ENCODE assay signal across 25 cellular contexts in genomic region chr5:55708732-55709131, GRCh38. TPM values are rescaled to one million over a fixed set of nuclear protein-coding genes. Genes with fewer than 3 reads are reported as not detected.
DNase-seq lines count a peak whose midpoint lies in the region; ATAC-seq and TF ChIP-seq lines count a peak whose summit lies in the region.
"Had no signal": no experiment of that assay in that cellular context is flagged by ENCODE, and none has a peak within 500 bp of the region (broad histone marks: within the 10 kb centered on the region; RNA-seq: fewer than 3 reads in every experiment).

No MANE protein-coding gene starts in this region.

- H3K9ac ChIP-seq in Loucy (ENCODE audit: low read depth, low read length, poor library complexity, severe bottlenecking): no peak overlapping the region
- no peak overlapping the region for H3K9ac ChIP-seq in mammary epithelial cell (ENCODE audit: insufficient read depth, low read length)
- H3K9ac ChIP-seq: parathyroid adenoma had no signal

- no peak overlapping the region for H3K4me3 ChIP-seq in Loucy (ENCODE audit: low read length, poor library complexity, severe bottlenecking)
- no peak overlapping the region for H3K4me3 ChIP-seq in mammary epithelial cell (replicated peaks in 1 of 3; ENCODE audit: insufficient read depth in 1 of 3, low read depth in 2 of 3, low read length in 3 of 3)
- H3K4me3 ChIP-seq: esophagus muscularis mucosa, MG63, testis had no signal

- intact Hi-C loops in mammary epithelial cell (cut with micrococcal nuclease): loop anchor here (5.0 kb wide), 1 partner anchor 199 kb away; no protein-coding TSS in a partner anchor
- intact Hi-C loops in CD14-positive monocyte (cut with micrococcal nuclease): no loop called here

- TF ChIP-seq CTCF in Loucy (conservative IDR thresholded peaks at IDR 0.05; ENCODE audit: low read length) (no peak), mammary epithelial cell (conservative IDR thresholded peaks at IDR 0.05 in 1 of 2, IDR thresholded peaks at IDR 0.05 in 1 of 2; ENCODE audit: extremely low read depth in 1 of 2, insufficient read depth in 1 of 2, low read depth in 1 of 2, low read length in 2 of 2) (peak in 1 of 2 donors; percentile 14), neural crest cell (conservative IDR thresholded peaks at IDR 0.05) (no peak), CD14-positive monocyte (IDR thresholded peaks at IDR 0.05) (no peak)

- H3K27ac ChIP-seq in mammary epithelial cell (ENCODE audit: insufficient read depth, low read depth, low read length): no peak overlapping the region
- H3K27ac ChIP-seq: C4-2B, esophagus muscularis mucosa, parathyroid adenoma, testis had no signal

- H3K4me2 ChIP-seq in Loucy (ENCODE audit: low read depth, low read length, poor library complexity, severe bottlenecking): peak overlapping the region; percentile 23
- no peak overlapping the region for H3K4me2 ChIP-seq in mammary epithelial cell (ENCODE audit: insufficient read depth, low read depth, low read length)

- no peak for ATAC-seq in GM19395 (IDR thresholded peaks at IDR 0.05; ENCODE audit: unreplicated experiment)
- no peak for ATAC-seq in HG03039 (IDR thresholded peaks at IDR 0.05; ENCODE audit: unreplicated experiment)
- ATAC-seq: naive thymus-derived CD8-positive, alpha-beta T cell; stimulated activated effector memory CD8-positive, alpha-beta T cell treated with anti-CD3 and anti-CD28 coated beads, Interleukin-12 subunit alpha, Interleukin-12 subunit beta, amount 100 ng/mL, for 72 hours had no signal

- H3K9me3 Mint-ChIP-seq in activated naive CD8-positive, alpha-beta T cell (ENCODE audit: low read depth): no peaks in the 10 kb centered on the region
- H3K9me3 Mint-ChIP-seq in activated naive CD8-positive, alpha-beta T cell treated with anti-CD3 and anti-CD28 coated beads for 36 hours: no peaks in the 10 kb centered on the region
- H3K9me3 Mint-ChIP-seq in neural crest cell: no peaks in the 10 kb centered on the region
- H3K9me3 Mint-ChIP-seq in CD14-positive monocyte: no peaks in the 10 kb centered on the region
- H3K9me3 Mint-ChIP-seq: central memory CD8-positive, alpha-beta T cell; naive thymus-derived CD8-positive, alpha-beta T cell; stimulated activated effector memory CD8-positive, alpha-beta T cell treated with anti-CD3 and anti-CD28 coated beads, Interleukin-12 subunit alpha, Interleukin-12 subunit beta, amount 100 ng/mL, for 72 hours had no signal

- in situ Hi-C loops in mammary epithelial cell (cut with MboI; ENCODE audit: low sequenced_read_pairs in 2 of 2): loop anchor here in 1 of 2 donors (25.0 kb wide), 1 partner anchor 204 kb away; no protein-coding TSS in a partner anchor

- H4K20me1 ChIP-seq in Loucy (ENCODE audit: insufficient read depth, low read length, poor library complexity, severe bottlenecking) (no peaks in the 10 kb centered on the region), mammary epithelial cell (ENCODE audit: insufficient read depth, low read length) (no peaks in the 10 kb centered on the region)

- H3K27ac Mint-ChIP-seq in activated naive CD8-positive, alpha-beta T cell: no peak overlapping the region
- H3K27ac Mint-ChIP-seq in activated naive CD8-positive, alpha-beta T cell treated with anti-CD3 and anti-CD28 coated beads for 36 hours: no peak overlapping the region
- no peak overlapping the region for H3K27ac Mint-ChIP-seq in neural crest cell (ENCODE audit: unreplicated experiment)
- no peak overlapping the region for H3K27ac Mint-ChIP-seq in CD14-positive monocyte
- H3K27ac Mint-ChIP-seq: naive thymus-derived CD8-positive, alpha-beta T cell; stimulated activated effector memory CD8-positive, alpha-beta T cell treated with anti-CD3 and anti-CD28 coated beads, Interleukin-12 subunit alpha, Interleukin-12 subunit beta, amount 100 ng/mL, for 72 hours had no signal

- no TSS peak for BruUV-seq in mammary epithelial cell (replicated peaks; lab: Mats Ljungman, UMichigan)

- peak overlapping the region; percentile 38 for H3K4me3 Mint-ChIP-seq in activated naive CD8-positive, alpha-beta T cell
- no peak overlapping the region for H3K4me3 Mint-ChIP-seq in activated naive CD8-positive, alpha-beta T cell treated with anti-CD3 and anti-CD28 coated beads for 36 hours
- H3K4me3 Mint-ChIP-seq in neural crest cell (peak overlapping the region; percentile 64), CD14-positive monocyte (no peak overlapping the region)
- H3K4me3 Mint-ChIP-seq: central memory CD8-positive, alpha-beta T cell; stimulated activated effector memory CD8-positive, alpha-beta T cell treated with anti-CD3 and anti-CD28 coated beads, Interleukin-12 subunit alpha, Interleukin-12 subunit beta, amount 100 ng/mL, for 72 hours had no signal

- H3F3A ChIP-seq in Loucy (ENCODE audit: low read depth): no peaks in the 10 kb centered on the region

- no peaks in the 10 kb centered on the region for H3K27me3 Mint-ChIP-seq in activated naive CD8-positive, alpha-beta T cell
- H3K27me3 Mint-ChIP-seq in activated naive CD8-positive, alpha-beta T cell treated with anti-CD3 and anti-CD28 coated beads for 36 hours: no peaks in the 10 kb centered on the region
- H3K27me3 Mint-ChIP-seq in neural crest cell (ENCODE audit: low read depth) (no peaks in the 10 kb centered on the region), CD14-positive monocyte (ENCODE audit: low read depth in 3 of 3) (peaks cover 0 to 3% (median 0%) of the 10 kb centered on the region in 3 donors)
- H3K27me3 Mint-ChIP-seq: central memory CD8-positive, alpha-beta T cell; naive thymus-derived CD8-positive, alpha-beta T cell had no signal

- dilution Hi-C loops in mammary epithelial cell (cut with HindIII; ENCODE audit: low sequenced_read_pairs): no loop called here

- H3K9me3 ChIP-seq in Loucy (ENCODE audit: insufficient read depth, low read depth, low read length) (no peaks in the 10 kb centered on the region), mammary epithelial cell (replicated peaks; ENCODE audit: insufficient read depth, low read length) (no peaks in the 10 kb centered on the region)
- H3K9me3 ChIP-seq: esophagus muscularis mucosa, MG63, testis had no signal

- H3K4me1 ChIP-seq in Loucy (ENCODE audit: insufficient read depth, low read length, poor library complexity, severe bottlenecking) (peaks cover 25% of the 10 kb centered on the region), mammary epithelial cell (ENCODE audit: insufficient read depth, low read length) (peaks cover 18% of the 10 kb centered on the region)
- H3K4me1 ChIP-seq: parathyroid adenoma had no signal

- H2AFZ ChIP-seq in Loucy (ENCODE audit: low read length): no peak overlapping the region
- H2AFZ ChIP-seq in mammary epithelial cell (ENCODE audit: low read depth, low read length): no peak overlapping the region
- H2AFZ ChIP-seq: parathyroid adenoma had no signal

- no peaks in the 10 kb centered on the region for H3K9me2 ChIP-seq in Loucy (replicated peaks; ENCODE audit: low read depth, low read length)

- H3K36me3 ChIP-seq in Loucy (ENCODE audit: insufficient read depth, low read length) (no peaks in the 10 kb centered on the region), mammary epithelial cell (ENCODE audit: insufficient read depth, low read length) (peaks cover 3% of the 10 kb centered on the region)
- H3K36me3 ChIP-seq: MG63 had no signal

- CTCF ChIA-PET in mammary epithelial cell (lab: Charles Lee; ENCODE audit: low non-redundant PET): interaction anchor here (0.6 kb wide), 2 partner anchors 203 to 335 kb away, joined by 3 to 5 read pairs; no protein-coding TSS in a partner anchor

- peaks cover 35% of the 10 kb centered on the region for H3K4me1 Mint-ChIP-seq in activated naive CD8-positive, alpha-beta T cell (ENCODE audit: low read depth)
- peaks cover 17% of the 10 kb centered on the region for H3K4me1 Mint-ChIP-seq in activated naive CD8-positive, alpha-beta T cell treated with anti-CD3 and anti-CD28 coated beads for 36 hours
- H3K4me1 Mint-ChIP-seq in neural crest cell (peaks cover 16% of the 10 kb centered on the region), CD14-positive monocyte (peaks cover 13% of the 10 kb centered on the region)

- H3K36me3 Mint-ChIP-seq in activated naive CD8-positive, alpha-beta T cell: peaks cover 9% of the 10 kb centered on the region
- peaks cover 2% of the 10 kb centered on the region for H3K36me3 Mint-ChIP-seq in activated naive CD8-positive, alpha-beta T cell treated with anti-CD3 and anti-CD28 coated beads for 36 hours
- H3K36me3 Mint-ChIP-seq in neural crest cell (ENCODE audit: low read depth) (no peaks in the 10 kb centered on the region), CD14-positive monocyte (peaks cover 20% of the 10 kb centered on the region in 2 donors)

- H3K79me2 ChIP-seq in Loucy (ENCODE audit: insufficient read depth, low read length) (peaks cover 12% of the 10 kb centered on the region), mammary epithelial cell (ENCODE audit: insufficient read depth, low read length) (peaks cover 25% of the 10 kb centered on the region)

- DNase-seq in activated naive CD8-positive, alpha-beta T cell treated with anti-CD3 and anti-CD28 coated beads for 36 hours: no peak
- DNase-seq in mammary epithelial cell (peak; percentile 74), neural crest cell (ENCODE audit: low read depth, low spot score) (no peak), CD14-positive monocyte (ENCODE audit: low spot score) (no peak)
- DNase-seq: ACHN; activated CD8-positive, alpha-beta memory T cell treated with anti-CD3 and anti-CD28 coated beads, Interleukin-2, amount 50 U/mL, for 48 hours; activated effector memory CD4-positive, alpha-beta T cell treated with anti-CD3 and anti-CD28 coated beads, Interleukin-2, amount 50 U/mL, for 16 hours; amniotic stem cell; MG63; naive thymus-derived CD8-positive, alpha-beta T cell; NCI-H1436; SIG-M5; testis had no signal

- H3K27me3 ChIP-seq in Loucy (ENCODE audit: insufficient read depth, low read length, poor library complexity, severe bottlenecking): no peaks in the 10 kb centered on the region
- no peaks in the 10 kb centered on the region for H3K27me3 ChIP-seq in mammary epithelial cell (ENCODE audit: insufficient read depth, low read length)
- H3K27me3 ChIP-seq: esophagus muscularis mucosa, MG63, testis had no signal

RNA-seq across cellular contexts. Expression of gene SLC38A9, which starts 3.4 kb away (rescaled TPM):
- 10 to 100 TPM; 14.4 to 15.6 TPM for total RNA-seq in activated naive CD8-positive, alpha-beta T cell treated with anti-CD3 and anti-CD28 coated beads for 36 hours
- total RNA-seq in mammary epithelial cell (10 to 100 TPM; 23.0 to 62.5 TPM), neural crest cell (23.9 and 25.3 TPM in 2 replicates)
- polyA plus RNA-seq in mammary epithelial cell (14.4 TPM), CD14-positive monocyte (10 to 100 TPM; 14.1 to 15.2 TPM)
- polyA minus RNA-seq in mammary epithelial cell: 12.2 TPM

RNA-seq across cellular contexts. Expression of gene DDX4, which starts 29.1 kb away (rescaled TPM):
- not detected for total RNA-seq in activated naive CD8-positive, alpha-beta T cell treated with anti-CD3 and anti-CD28 coated beads for 36 hours
- not detected for total RNA-seq in mammary epithelial cell
- not detected for polyA plus RNA-seq in mammary epithelial cell
- not detected for polyA minus RNA-seq in mammary epithelial cell
- total RNA-seq in neural crest cell: not detected in 2 replicates
- polyA plus RNA-seq in CD14-positive monocyte: not detected
- total RNA-seq: esophagus muscularis mucosa; glomerular endothelial cell; H4; mesenteric fat pad; naive thymus-derived CD8-positive, alpha-beta T cell had no signal
- polyA plus RNA-seq: naive thymus-derived CD8-positive, alpha-beta T cell had no signal

Comparison
In these comparisons a context has a peak if more than half of its experiments do, and no peak if none do; other contexts are left out.
1. H3K4me3 Mint-ChIP-seq: peak in activated naive CD8-positive, alpha-beta T cell (single experiment) and neural crest cell (single experiment); none in activated naive CD8-positive, alpha-beta T cell treated with anti-CD3 and anti-CD28 coated beads for 36 hours (single experiment) and CD14-positive monocyte (0 of 2).